ENCODE assay signal across 22 cellular contexts in the genomic region with DNA sequence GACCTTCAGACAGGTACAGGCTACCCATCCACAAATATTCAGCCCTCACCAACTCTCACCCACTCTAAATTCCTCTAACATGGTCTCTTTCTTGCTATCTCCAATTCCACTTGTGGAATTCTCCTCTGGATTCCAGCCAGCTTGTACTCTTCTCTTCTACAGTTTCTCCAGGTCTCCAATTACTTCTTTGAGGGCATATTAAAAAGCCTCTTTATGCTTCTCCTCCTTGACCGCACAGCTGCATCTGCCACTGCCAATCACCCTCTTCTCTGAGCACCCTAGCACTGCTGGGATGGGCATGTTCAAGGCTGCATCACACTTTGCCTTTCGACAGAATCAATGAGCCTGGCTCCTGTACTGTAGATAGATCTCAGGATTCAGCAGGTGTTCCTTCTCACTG.
DNase-seq lines count a peak whose midpoint lies in the region; ATAC-seq and TF ChIP-seq lines count a peak whose summit lies in the region.
"Had no signal": no experiment of that assay in that cellular context is flagged by ENCODE, and none has a peak within 500 bp of the region (broad histone marks: within the 10 kb centered on the region; RNA-seq: fewer than 3 reads in every experiment).

No MANE protein-coding gene starts in this region.

- no peaks in the 10 kb centered on the region for H3K36me3 Mint-ChIP-seq in osteocyte (ENCODE audit: unreplicated experiment)
- H3K36me3 Mint-ChIP-seq: activated naive CD8-positive, alpha-beta T cell had no signal

- H3K4me3 Mint-ChIP-seq in osteocyte (ENCODE audit: unreplicated experiment): no peak overlapping the region
- H3K4me3 Mint-ChIP-seq: activated naive CD8-positive, alpha-beta T cell; dendritic cell treated with granulocyte-macrophage colony-stimulating factor and Interleukin-4, amounts not matched to agents 40 ng/mL and 50 ng/mL, for 4 days; H9; naive thymus-derived CD4-positive, alpha-beta T cell; stimulated activated naive CD8-positive, alpha-beta T cell treated with anti-CD3 and anti-CD28 coated beads, Interleukin-15, Interleukin-2, amounts not matched to agents 100 ng/mL and 50 ng/mL, for 24 hours had no signal

- peaks cover 28% of the 10 kb centered on the region for H3K4me1 Mint-ChIP-seq in osteocyte (ENCODE audit: unreplicated experiment)
- H3K4me1 Mint-ChIP-seq: H9; naive thymus-derived CD4-positive, alpha-beta T cell had no signal

- H3K9me3 Mint-ChIP-seq in osteocyte (ENCODE audit: unreplicated experiment): peaks cover 9% of the 10 kb centered on the region
- H3K9me3 Mint-ChIP-seq: dendritic cell treated with granulocyte-macrophage colony-stimulating factor and Interleukin-4, amounts not matched to agents 40 ng/mL and 50 ng/mL, for 4 days; H9 had no signal

- intact Hi-C loops in heart left ventricle (cut with DNase I): no loop called here
- intact Hi-C loops in cardiac septum (cut with DNase I): loop anchor here (5.0 kb wide), 1 partner anchor 225 kb away; no protein-coding TSS in a partner anchor

- TF ChIP-seq CTCF in heart left ventricle (IDR thresholded peaks at IDR 0.05): no peak
- TF ChIP-seq CTCF in coronary artery (IDR thresholded peaks at IDR 0.05): no peak
- no peak for TF ChIP-seq CTCF in osteocyte (IDR thresholded peaks at IDR 0.05)
- no peak for TF ChIP-seq CTCF in GM20000 (IDR thresholded peaks at IDR 0.05; ENCODE audit: extremely low read depth, missing control alignments)

- no peaks in the 10 kb centered on the region for H3K27me3 ChIP-seq in heart left ventricle
- H3K27me3 ChIP-seq: BLaER1, pancreas had no signal

- peak overlapping the region in 7 of 12 donors; percentile 40 to 73 (median 52) for H3K27ac ChIP-seq in heart left ventricle
- H3K27ac ChIP-seq in coronary artery: peak overlapping the region; percentile 56 to 83
- H3K27ac ChIP-seq: BLaER1, KMS-11, pancreas had no signal

- ATAC-seq in heart left ventricle (no peak), HG02870 (IDR thresholded peaks at IDR 0.05; ENCODE audit: unreplicated experiment) (no peak)
- ATAC-seq: naive thymus-derived CD4-positive, alpha-beta T cell; pancreas had no signal

- no peaks in the 10 kb centered on the region for H3K9me3 ChIP-seq in heart left ventricle
- H3K9me3 ChIP-seq: BLaER1, pancreas had no signal

- peak overlapping the region; percentile 1 for H3K27ac Mint-ChIP-seq in osteocyte (ENCODE audit: unreplicated experiment)
- H3K27ac Mint-ChIP-seq: activated naive CD8-positive, alpha-beta T cell; dendritic cell treated with granulocyte-macrophage colony-stimulating factor and Interleukin-4, amounts not matched to agents 40 ng/mL and 50 ng/mL, for 4 days; H9; naive thymus-derived CD4-positive, alpha-beta T cell; stimulated activated naive CD8-positive, alpha-beta T cell treated with anti-CD3 and anti-CD28 coated beads, Interleukin-15, Interleukin-2, amounts not matched to agents 100 ng/mL and 50 ng/mL, for 24 hours had no signal

- peaks cover 0 to 38% (median 24%) of the 10 kb centered on the region in 12 donors for H3K4me1 ChIP-seq in heart left ventricle
- H3K4me1 ChIP-seq: pancreas had no signal

- no peak for TF ChIP-seq POLR2A in heart left ventricle (IDR thresholded peaks at IDR 0.05)

- H3K4me3 ChIP-seq in heart left ventricle (no peak overlapping the region), coronary artery (no peak overlapping the region)
- H3K4me3 ChIP-seq: BLaER1, pancreas had no signal

- peaks cover 2% of the 10 kb centered on the region for H3K27me3 Mint-ChIP-seq in osteocyte (ENCODE audit: unreplicated experiment)
- H3K27me3 Mint-ChIP-seq: activated naive CD8-positive, alpha-beta T cell had no signal

- 83 to 90% (median 86%) methylated on average over 2 of the region's 2 CpGs for WGBS in heart left ventricle, 4 donors

- no peaks in the 10 kb centered on the region for H3K36me3 ChIP-seq in heart left ventricle
- H3K36me3 ChIP-seq: BLaER1, pancreas had no signal

- DNase-seq in heart left ventricle (no peak), cardiac septum (ENCODE audit: low spot score) (no peak), coronary artery (ENCODE audit: low spot score) (no peak), osteocyte (ENCODE audit: extremely low spot score, unreplicated experiment) (no peak), cerebellar cortex (ENCODE audit: low spot score) (no peak), NCI-H1694 (lab: John Stamatoyannopoulos, UW) (no peak), GM20000 (ENCODE audit: low spot score) (no peak)
- DNase-seq: Calu3; H9; naive thymus-derived CD4-positive, alpha-beta T cell; NCI-H2081; NCI-H526; pancreas; RPMI8226; small intestine; stimulated activated CD4-positive, alpha-beta T cell treated with anti-CD3 and anti-CD28 coated beads, Interleukin-4, amount 100 ng/mL, for 1 hour had no signal
